ENCODE assay signal across 11 cellular contexts in the genomic region with DNA sequence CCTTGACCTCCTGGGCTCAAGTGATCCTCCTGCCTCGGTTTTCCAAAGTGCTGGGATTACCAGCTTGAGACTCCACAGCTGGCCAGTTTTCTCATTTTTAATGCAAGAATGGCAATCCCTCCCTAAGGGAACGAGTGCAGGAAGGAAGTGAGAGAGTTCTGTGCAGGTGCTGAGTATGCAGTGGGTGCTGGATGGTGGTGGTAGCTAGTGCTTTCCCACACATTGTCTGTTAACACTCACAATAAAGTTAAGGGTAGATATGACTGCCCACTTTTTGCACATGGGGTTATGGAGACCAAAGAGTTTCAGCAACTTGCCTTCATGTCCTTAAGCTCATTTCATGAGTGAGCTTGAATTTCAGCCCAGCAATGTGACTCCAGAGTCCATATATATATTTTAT. TPM values are rescaled to one million over a fixed set of nuclear protein-coding genes. Genes with fewer than 3 reads are reported as not detected.
DNase-seq lines count a peak whose midpoint lies in the region; ATAC-seq and TF ChIP-seq lines count a peak whose summit lies in the region.
"Had no signal": no experiment of that assay in that cellular context is flagged by ENCODE, and none has a peak within 500 bp of the region (broad histone marks: within the 10 kb centered on the region; RNA-seq: fewer than 3 reads in every experiment).

No MANE protein-coding gene starts in this region.

- BruUV-seq in IMR-90 (replicated peaks; lab: Mats Ljungman, UMichigan), result no TSS peak

- intact Hi-C loops in IMR-90 (cut with micrococcal nuclease), result no loop called here

- no peak overlapping the region for H3K9ac ChIP-seq in IMR-90 (ENCODE audit: low read depth, low read length)

- H3K9me3 ChIP-seq in IMR-90 (ENCODE audit: control insufficient read depth, insufficient read depth, low read length) (no peaks in the 10 kb centered on the region), HAP-1 (no peaks in the 10 kb centered on the region)

- H2BK20ac ChIP-seq in IMR-90 (ENCODE audit: low read depth, low read length), result no peak overlapping the region

- H3K4me1 ChIP-seq in IMR-90 (ENCODE audit: control insufficient read depth, insufficient read depth, low read length) (peaks cover 9% of the 10 kb centered on the region), HAP-1 (no peaks in the 10 kb centered on the region)

- no peak overlapping the region for H3K18ac ChIP-seq in IMR-90 (ENCODE audit: low read depth, low read length)

- H3K4me3 Mint-ChIP-seq in stimulated activated naive CD8-positive, alpha-beta T cell treated with anti-CD3 and anti-CD28 coated beads, Interleukin-15, Interleukin-2, amounts not matched to agents 100 ng/mL and 50 ng/mL, for 24 hours, result no peak overlapping the region
- no peak overlapping the region for H3K4me3 Mint-ChIP-seq in stimulated activated naive CD8-positive, alpha-beta T cell treated with anti-CD3 and anti-CD28 coated beads, Interleukin-15, amount 100 ng/mL, for 72 hours
- H3K4me3 Mint-ChIP-seq: activated T-helper 1 cell treated with anti-CD3 and anti-CD28 coated beads, Interleukin-12 subunit alpha, Interleukin-12 subunit beta, Interleukin-2, Interleukin-4 antibody, amounts not matched to agents 30 ng/mL and 10 ng/mL and 1 ng/mL, durations not matched to agents 14 hours and 24 hours and 36 hours; brain had no signal

- no peak for ATAC-seq in stimulated activated naive CD8-positive, alpha-beta T cell treated with anti-CD3 and anti-CD28 coated beads, Interleukin-15, amount 100 ng/mL, for 72 hours
- peak; percentile 48 for ATAC-seq in HG02678 (IDR thresholded peaks at IDR 0.05; ENCODE audit: unreplicated experiment)
- ATAC-seq in IMR-90 (ENCODE audit: low read depth), result peak; percentile 37

- no peak overlapping the region for H4K5ac ChIP-seq in IMR-90 (ENCODE audit: low read depth, low read length)

- H3K36me3 ChIP-seq in IMR-90 (ENCODE audit: control insufficient read depth, insufficient read depth, low read length) (no peaks in the 10 kb centered on the region), HAP-1 (replicated peaks) (no peaks in the 10 kb centered on the region)

- no peak overlapping the region for H2BK15ac ChIP-seq in IMR-90 (ENCODE audit: low read depth, low read length)

- dilution Hi-C loops in IMR-90 (cut with HindIII; ENCODE audit: low sequenced_read_pairs, unreplicated experiment), result no loop called here

- no peak overlapping the region for H2AK9ac ChIP-seq in IMR-90 (replicated peaks; ENCODE audit: low read depth, low read length, poor library complexity)

- H2AFZ ChIP-seq in IMR-90 (replicated peaks; ENCODE audit: low read length, poor library complexity), result no peak overlapping the region

- H3K56ac ChIP-seq in IMR-90 (ENCODE audit: extremely low read depth, insufficient read depth, low read length), result no peak overlapping the region

- H3K4ac ChIP-seq in IMR-90 (ENCODE audit: low read depth, low read length), result no peak overlapping the region

- H3K79me1 ChIP-seq in IMR-90 (ENCODE audit: low read depth in 1 of 2, low read length in 2 of 2), result no peaks in the 10 kb centered on the region; a peak in 1 of 4 replicates

- no peak for TF ChIP-seq RAD21 in IMR-90 (IDR thresholded peaks at IDR 0.05; ENCODE audit: low read length)

- no peak overlapping the region for H3K27ac ChIP-seq in IMR-90 (ENCODE audit: insufficient read depth, low read length)

- H2BK5ac ChIP-seq in IMR-90 (ENCODE audit: low read depth, low read length, poor library complexity, severe bottlenecking), result no peak overlapping the region

- no peaks in the 10 kb centered on the region for H3K27me3 Mint-ChIP-seq in stimulated activated naive CD8-positive, alpha-beta T cell treated with anti-CD3 and anti-CD28 coated beads, Interleukin-15, Interleukin-2, amounts not matched to agents 100 ng/mL and 50 ng/mL, for 24 hours
- peaks cover 33% of the 10 kb centered on the region for H3K27me3 Mint-ChIP-seq in stimulated activated naive CD8-positive, alpha-beta T cell treated with anti-CD3 and anti-CD28 coated beads, Interleukin-15, amount 100 ng/mL, for 72 hours

- WGBS in IMR-90 (ENCODE audit: extremely low coverage in 2 of 2, insufficient read length in 1 of 2), 2 experiments, result no CpG with 5 or more reads among the region's 2 CpGs

- no peak overlapping the region for H3K23ac ChIP-seq in IMR-90 (ENCODE audit: low read depth, low read length)

- H4K20me1 ChIP-seq in IMR-90 (ENCODE audit: insufficient read depth, low read length), result peaks cover 3% of the 10 kb centered on the region; the same call in 1 of the 2 replicates

- H3K9me3 Mint-ChIP-seq in stimulated activated naive CD8-positive, alpha-beta T cell treated with anti-CD3 and anti-CD28 coated beads, Interleukin-15, Interleukin-2, amounts not matched to agents 100 ng/mL and 50 ng/mL, for 24 hours, result no peaks in the 10 kb centered on the region
- no peaks in the 10 kb centered on the region for H3K9me3 Mint-ChIP-seq in stimulated activated naive CD8-positive, alpha-beta T cell treated with anti-CD3 and anti-CD28 coated beads, Interleukin-15, amount 100 ng/mL, for 72 hours
- H3K9me3 Mint-ChIP-seq: activated T-helper 1 cell treated with anti-CD3 and anti-CD28 coated beads, Interleukin-12 subunit alpha, Interleukin-12 subunit beta, Interleukin-2, Interleukin-4 antibody, amounts not matched to agents 30 ng/mL and 10 ng/mL and 1 ng/mL, durations not matched to agents 14 hours and 24 hours and 36 hours had no signal

- 0 out of 2 replicates have a peak, but pooled peaks cover 3% of the 10 kb centered on the region for H3K27me3 ChIP-seq in IMR-90 (ENCODE audit: control insufficient read depth, insufficient read depth, low read length)
- H3K27me3 ChIP-seq in HAP-1 (ENCODE audit: low read depth), result no peaks in the 10 kb centered on the region

- no peak overlapping the region for H4K91ac ChIP-seq in IMR-90 (ENCODE audit: insufficient read depth, low read depth, low read length)

- no peak overlapping the region for H2BK120ac ChIP-seq in IMR-90 (ENCODE audit: low read depth, low read length)

- H3K14ac ChIP-seq in IMR-90 (replicated peaks; ENCODE audit: low read depth, low read length), result no peak overlapping the region

- TF ChIP-seq CTCF in IMR-90 (conservative IDR thresholded peaks at IDR 0.05; ENCODE audit: low read depth, low read length), result no peak

- peaks cover 15% of the 10 kb centered on the region for H3K4me1 Mint-ChIP-seq in stimulated activated naive CD8-positive, alpha-beta T cell treated with anti-CD3 and anti-CD28 coated beads, Interleukin-15, Interleukin-2, amounts not matched to agents 100 ng/mL and 50 ng/mL, for 24 hours (ENCODE audit: low read depth)
- H3K4me1 Mint-ChIP-seq in stimulated activated naive CD8-positive, alpha-beta T cell treated with anti-CD3 and anti-CD28 coated beads, Interleukin-15, amount 100 ng/mL, for 72 hours, result peaks cover 22% of the 10 kb centered on the region

- no peak overlapping the region for H4K8ac ChIP-seq in IMR-90 (ENCODE audit: low read depth in 2 of 2, low read length in 2 of 2)

- H2AK5ac ChIP-seq in IMR-90 (ENCODE audit: low read depth, low read length), result no peak overlapping the region

- POLR2A ChIA-PET in IMR-90 (lab: Charles Lee; ENCODE audit: unreplicated experiment), result no interaction called here

- CTCF ChIA-PET in IMR-90 (lab: Yijun Ruan, JAX), result interaction anchor here (1.3 kb wide), 1 partner anchor 19 kb away, joined by 3 read pairs; a partner anchor contains a TSS

- peak overlapping the region; percentile 18 for H3K27ac Mint-ChIP-seq in stimulated activated naive CD8-positive, alpha-beta T cell treated with anti-CD3 and anti-CD28 coated beads, Interleukin-15, Interleukin-2, amounts not matched to agents 100 ng/mL and 50 ng/mL, for 24 hours
- H3K27ac Mint-ChIP-seq in stimulated activated naive CD8-positive, alpha-beta T cell treated with anti-CD3 and anti-CD28 coated beads, Interleukin-15, amount 100 ng/mL, for 72 hours, result no peak overlapping the region
- H3K27ac Mint-ChIP-seq: activated T-helper 1 cell treated with anti-CD3 and anti-CD28 coated beads, Interleukin-12 subunit alpha, Interleukin-12 subunit beta, Interleukin-2, Interleukin-4 antibody, amounts not matched to agents 30 ng/mL and 10 ng/mL and 1 ng/mL, durations not matched to agents 14 hours and 24 hours and 36 hours had no signal

- H3K4me2 ChIP-seq in IMR-90 (ENCODE audit: low read depth, low read length), result 0 out of 2 replicates have a peak overlapping the region, but pooled peaks have one; percentile 6

- no peak for DNase-seq in stimulated activated naive CD8-positive, alpha-beta T cell treated with anti-CD3 and anti-CD28 coated beads, Interleukin-15, amount 100 ng/mL, for 72 hours
- no peak for DNase-seq in IMR-90
- DNase-seq in HAP-1 (ENCODE audit: low spot score in 2 of 2), result no peak
- no peak for DNase-seq in NCI-H187 treated with DMSO at 0.1 percent for 48 hours (lab: John Stamatoyannopoulos, UW)
- no peak for DNase-seq in AML-193 (lab: John Stamatoyannopoulos, UW)
- no peak for DNase-seq in mucosa of gallbladder (ENCODE audit: low spot score)
- DNase-seq: NCI-H1694 treated with DMSO at 0.1 percent for 48 hours had no signal

- H3K36me3 Mint-ChIP-seq in stimulated activated naive CD8-positive, alpha-beta T cell treated with anti-CD3 and anti-CD28 coated beads, Interleukin-15, Interleukin-2, amounts not matched to agents 100 ng/mL and 50 ng/mL, for 24 hours (ENCODE audit: low read depth), result no peaks in the 10 kb centered on the region
- H3K36me3 Mint-ChIP-seq: brain had no signal

- H3K9me1 ChIP-seq in IMR-90 (ENCODE audit: insufficient read depth, low read length), result peaks cover 6% of the 10 kb centered on the region

- in situ Hi-C loops in IMR-90 (cut with MboI; ENCODE audit: low sequenced_read_pairs) (no loop called here), HAP-1 (cut with MboI; ENCODE audit: low sequenced_read_pairs) (no loop called here)

- H3K4me3 ChIP-seq in IMR-90 (ENCODE audit: insufficient read depth, low read depth, low read length) (no peak overlapping the region), HAP-1 (no peak overlapping the region)

- no peak for TF ChIP-seq POLR2A in IMR-90 (IDR thresholded peaks at IDR 0.05; ENCODE audit: low read depth, low read length)

TF ChIP-seq in IMR-90, 13 proteins besides CTCF, POLR2A, EP300 and RAD21:
- no peak for TF ChIP-seq RFX5 (IDR thresholded peaks at IDR 0.05; ENCODE audit: low read depth, low read length)
- TF ChIP-seq MXI1 (IDR thresholded peaks at IDR 0.05; ENCODE audit: borderline replicate concordance, low read depth, low read length), result no peak
- TF ChIP-seq MAFK (IDR thresholded peaks at IDR 0.05; ENCODE audit: low read depth, low read length), result no peak
- TF ChIP-seq CHD1 (IDR thresholded peaks at IDR 0.05; ENCODE audit: low read depth, low read length), result no peak
- TF ChIP-seq NFE2L2 (IDR thresholded peaks at IDR 0.05; ENCODE audit: low read depth, low read length), result no peak
- no peak for TF ChIP-seq BHLHE40 (IDR thresholded peaks at IDR 0.05; ENCODE audit: low read depth, low read length)

RNA-seq across cellular contexts. Expression of a gene that starts 18.5 kb away (rescaled TPM):
- 0.90 and 1.4 TPM in 2 replicates for total RNA-seq in IMR-90 (2012; rRNA removed)
- polyA plus RNA-seq in IMR-90 (2012; rRNA removed), result 0.77 and 1.1 TPM in 2 replicates
- 0.41 and 0.58 TPM in 2 replicates for polyA plus RNA-seq in IMR-90 (2012; cell fraction: cytosol; rRNA removed)
- 0.60 and 1.3 TPM in 2 replicates for polyA plus RNA-seq in IMR-90 (2012; cell fraction: nucleus; rRNA removed; ENCODE audit: low replicate concordance)
- total RNA-seq in mucosa of gallbladder, result 8.8 TPM
